In genomic region chr2:113257511-113258264, GRCh38 we compare ENCODE assay signal across 20 cellular contexts. TPM values are rescaled to one million over a fixed set of nuclear protein-coding genes. Genes with fewer than 3 reads are reported as not detected.
DNase-seq lines count a peak whose midpoint lies in the region; ATAC-seq and TF ChIP-seq lines count a peak whose summit lies in the region.
"Had no signal": no experiment of that assay in that cellular context is flagged by ENCODE, and none has a peak within 500 bp of the region (broad histone marks: within the 10 kb centered on the region; RNA-seq: fewer than 3 reads in every experiment).

No MANE protein-coding gene starts in this region.

- H3K27ac ChIP-seq in right cardiac atrium (ENCODE audit: low read length) (no peak overlapping the region), thoracic aorta (peak overlapping the region; percentile 20 to 35)
- H3K27ac ChIP-seq: adrenal gland, epithelial cell of prostate, parathyroid adenoma, stomach had no signal

- ATAC-seq in right cardiac atrium (peak; percentile 59 to 64), thoracic aorta (ENCODE audit: insufficient number of reproducible peaks, low FRiP score, low read depth) (peak; percentile 46)
- ATAC-seq: activated T-cell treated with anti-CD3 and anti-CD28 coated beads, Interleukin-2, amount 50 U/mL, for 4 hours had no signal

- H3K36me3 ChIP-seq in thoracic aorta = no peaks in the 10 kb centered on the region
- H3K36me3 ChIP-seq: adrenal gland, stomach had no signal

- H3K4me3 ChIP-seq in right cardiac atrium (ENCODE audit: low read length) = no peak overlapping the region
- H3K4me3 ChIP-seq in thoracic aorta = no peak overlapping the region
- H3K4me3 ChIP-seq: adrenal gland, stomach had no signal

- H3K9me3 ChIP-seq in right cardiac atrium (ENCODE audit: control insufficient read depth, low read length) (no peaks in the 10 kb centered on the region), thoracic aorta (no peaks in the 10 kb centered on the region)
- H3K9me3 ChIP-seq: adrenal gland, stomach had no signal

- no peak for TF ChIP-seq CTCF in thoracic aorta (IDR thresholded peaks at IDR 0.05)

- DNase-seq in NCI-H82 (lab: John Stamatoyannopoulos, UW) (peak; percentile 32), NCI-H82 treated with DMSO at 0.1 percent for 48 hours (lab: John Stamatoyannopoulos, UW; ENCODE audit: unreplicated experiment) (no peak), NOMO-1 treated with dmso at 0.1 percent for 144 hours (lab: John Stamatoyannopoulos, UW; ENCODE audit: unreplicated experiment) (peak; percentile 31), right cardiac atrium (no peak), thoracic aorta (ENCODE audit: low spot score) (no peak), NCI-H2081 treated with DMSO at 0.1 percent for 48 hours (lab: John Stamatoyannopoulos, UW) (no peak), SHP77 (lab: John Stamatoyannopoulos, UW) (no peak), superior temporal gyrus (ENCODE audit: extremely low spot score) (no peak)
- DNase-seq: 8988T; activated CD4-positive, alpha-beta T cell treated with anti-CD3 and anti-CD28 coated beads, Interleukin-2, amount 50 U/mL, for 4 hours; activated T-cell treated with anti-CD3 and anti-CD28 coated beads, Interleukin-2, amount 50 U/mL, for 4 hours; adrenal gland; CD8-positive, alpha-beta memory T cell; islet precursor cell; NCI-H187; NCI-H524; stomach; T-helper 2 cell had no signal

- H3K4me1 ChIP-seq in right cardiac atrium (ENCODE audit: control insufficient read depth, insufficient read depth, low read length) = no peaks in the 10 kb centered on the region
- H3K4me1 ChIP-seq in thoracic aorta (ENCODE audit: control insufficient read depth in 1 of 2, low read depth in 2 of 2) = peaks cover 14 to 23% of the 10 kb centered on the region in 2 donors
- H3K4me1 ChIP-seq: adrenal gland, parathyroid adenoma, stomach had no signal

- WGBS in right cardiac atrium = 56% methylated on average over 7 of the region's 7 CpGs

- H3K27me3 ChIP-seq in right cardiac atrium (ENCODE audit: control insufficient read depth, insufficient read depth) (no peaks in the 10 kb centered on the region), thoracic aorta (replicated peaks; ENCODE audit: insufficient read depth) (no peaks in the 10 kb centered on the region)
- H3K27me3 ChIP-seq: adrenal gland, stomach had no signal

- intact Hi-C loops in right cardiac atrium (cut with DNase I) = no loop called here

RNA-seq across cellular contexts. Expression of gene PAX8, which starts 21.0 kb away (rescaled TPM):
- 1 to 10 TPM in 1 of 4 donors, under 1 TPM in 2, not detected in 1; 0.11 to 1.9 (median 0.68) TPM for total RNA-seq in right cardiac atrium
- polyA plus RNA-seq in right cardiac atrium = 0.05 TPM
- 10 to 100 TPM in 1 of 2 donors, 1 to 10 TPM in 1; 2.4 to 10.3 TPM for total RNA-seq in thoracic aorta

Comparison
In these comparisons a context has a peak if more than half of its experiments do, and no peak if none do; other contexts are left out.
1. DNase-seq: peak in NCI-H82 (single experiment) and NOMO-1 treated with dmso at 0.1 percent for 144 hours (single experiment); none in NCI-H82 treated with DMSO at 0.1 percent for 48 hours (single experiment), right cardiac atrium (0 of 3), thoracic aorta (single experiment), NCI-H2081 treated with DMSO at 0.1 percent for 48 hours (single experiment), SHP77 (0 of 2) and superior temporal gyrus (single experiment).